Comparison of ENCODE assay signal across 9 cellular contexts in genomic region chr4:7034262-7035081, GRCh38. TPM values are rescaled to one million over a fixed set of nuclear protein-coding genes. Genes with fewer than 3 reads are reported as not detected.
DNase-seq lines count a peak whose midpoint lies in the region; ATAC-seq and TF ChIP-seq lines count a peak whose summit lies in the region.
"Had no signal": no experiment of that assay in that cellular context is flagged by ENCODE, and none has a peak within 500 bp of the region (broad histone marks: within the 10 kb centered on the region; RNA-seq: fewer than 3 reads in every experiment).

No MANE protein-coding gene starts in this region.

- H3K9me3 Mint-ChIP-seq in natural killer cell treated with Interleukin-12 subunit alpha and Interleukin-12 subunit beta and Interleukin-15 and Interleukin-18, amount 100 ng/mL, for 72 hours, result no peaks in the 10 kb centered on the region
- no peaks in the 10 kb centered on the region for H3K9me3 Mint-ChIP-seq in natural killer cell

- H3K27ac Mint-ChIP-seq in natural killer cell treated with Interleukin-12 subunit alpha and Interleukin-12 subunit beta and Interleukin-15 and Interleukin-18, amount 100 ng/mL, for 72 hours, result no peak overlapping the region
- no peak overlapping the region for H3K27ac Mint-ChIP-seq in natural killer cell

- no peaks in the 10 kb centered on the region for H3K27me3 Mint-ChIP-seq in natural killer cell treated with Interleukin-12 subunit alpha and Interleukin-12 subunit beta and Interleukin-15 and Interleukin-18, amount 100 ng/mL, for 72 hours
- H3K27me3 Mint-ChIP-seq in natural killer cell (ENCODE audit: low read depth in 2 of 2), result no peaks in the 10 kb centered on the region

- no peak for DNase-seq in natural killer cell treated with Interleukin-12 subunit alpha and Interleukin-12 subunit beta and Interleukin-15 and Interleukin-18, amount 100 ng/mL, for 72 hours (ENCODE audit: low spot score)
- DNase-seq in natural killer cell, result no peak
- peak; percentile 18 for DNase-seq in kidney glomerular epithelial cell (lab: John Stamatoyannopoulos, UW)
- DNase-seq in foreskin melanocyte, result no peak
- DNase-seq in HCEC 1CT, result no peak
- DNase-seq in NCI-H2107 (lab: John Stamatoyannopoulos, UW), result no peak
- DNase-seq in SKM-1 treated with dmso at 0.1 percent for 144 hours (lab: John Stamatoyannopoulos, UW; ENCODE audit: unreplicated experiment), result no peak

- H3K4me1 Mint-ChIP-seq in natural killer cell treated with Interleukin-12 subunit alpha and Interleukin-12 subunit beta and Interleukin-15 and Interleukin-18, amount 100 ng/mL, for 72 hours (ENCODE audit: low read depth in 2 of 2), result peaks cover 0 to 2% of the 10 kb centered on the region in 2 donors
- H3K4me1 Mint-ChIP-seq in natural killer cell, result peaks cover 0 to 4% of the 10 kb centered on the region in 2 donors

- TF ChIP-seq CTCF in natural killer cell (IDR thresholded peaks at IDR 0.05) (no peak), VCaP (conservative IDR thresholded peaks at IDR 0.05) (0 out of 2 replicates have a peak, but pooled peaks have one; percentile 7)

- peak; percentile 7 to 28 for ATAC-seq in natural killer cell treated with Interleukin-12 subunit alpha and Interleukin-12 subunit beta and Interleukin-15 and Interleukin-18, amount 100 ng/mL, for 72 hours
- no peak for ATAC-seq in natural killer cell

- peaks cover 6% of the 10 kb centered on the region for H3K36me3 Mint-ChIP-seq in natural killer cell treated with Interleukin-12 subunit alpha and Interleukin-12 subunit beta and Interleukin-15 and Interleukin-18, amount 100 ng/mL, for 72 hours
- H3K36me3 Mint-ChIP-seq in natural killer cell, result peaks cover 7% of the 10 kb centered on the region

- H3K4me3 Mint-ChIP-seq in natural killer cell treated with Interleukin-12 subunit alpha and Interleukin-12 subunit beta and Interleukin-15 and Interleukin-18, amount 100 ng/mL, for 72 hours, result no peak overlapping the region
- H3K4me3 Mint-ChIP-seq in natural killer cell, result no peak overlapping the region

- H3K27ac ChIP-seq in VCaP, result peak overlapping the region; percentile 71
- H3K27ac ChIP-seq: BLaER1 had no signal

- intact Hi-C loops in natural killer cell (cut with micrococcal nuclease), result no loop called here

RNA-seq across cellular contexts. Expression of gene TADA2B, which starts 8.7 kb away (rescaled TPM):
- 10 to 100 TPM; 15.8 to 16.9 TPM for total RNA-seq in natural killer cell treated with Interleukin-12 subunit alpha and Interleukin-12 subunit beta and Interleukin-15 and Interleukin-18, amount 100 ng/mL, for 72 hours
- total RNA-seq in natural killer cell, result 10 to 100 TPM; 22.7 to 36.3 (median 35.9) TPM

RNA-seq across cellular contexts. Expression of gene GRPEL1, which starts 33.4 kb away (rescaled TPM):
- 10 to 100 TPM; 71.0 to 73.6 TPM for total RNA-seq in natural killer cell treated with Interleukin-12 subunit alpha and Interleukin-12 subunit beta and Interleukin-15 and Interleukin-18, amount 100 ng/mL, for 72 hours
- 10 to 100 TPM; 20.1 to 37.8 (median 36.8) TPM for total RNA-seq in natural killer cell

Comparison
In these comparisons a context has a peak if more than half of its experiments do, and no peak if none do; other contexts are left out.
1. ATAC-seq: peak in natural killer cell treated with Interleukin-12 subunit alpha and Interleukin-12 subunit beta and Interleukin-15 and Interleukin-18, amount 100 ng/mL, for 72 hours (2 of 2); none in natural killer cell (0 of 3).